Comparison of ENCODE assay signal across 31 cellular contexts in genomic region chr1:229046251-229046853, GRCh38.
A peak's percentile ranks its signal among the peaks of the same experiment; 100 is the strongest.
DNase-seq lines count a peak whose midpoint lies in the region; ATAC-seq and TF ChIP-seq lines count a peak whose summit lies in the region.
"Had no signal": no experiment of that assay in that cellular context is flagged by ENCODE, and none has a peak within 500 bp of the region (broad histone marks: within the 10 kb centered on the region; RNA-seq: fewer than 3 reads in every experiment).

No MANE protein-coding gene starts in this region.

- H3K9ac ChIP-seq in neuronal stem cell (ENCODE audit: low read depth, low read length, poor library complexity), result no peak overlapping the region
- H3K9ac ChIP-seq: GM23248, SK-N-SH had no signal

- WGBS in neuronal stem cell (ENCODE audit: extremely low coverage in 2 of 2, insufficient read length in 2 of 2, insufficient replicate concordance in 1 of 2), 2 donors, result no CpG with 5 or more reads among the region's 14 CpGs
- 67% methylated on average over 14 of the region's 14 CpGs for WGBS in suprapubic skin

- no peak overlapping the region for H2AFZ ChIP-seq in neuronal stem cell (ENCODE audit: low read length)
- H2AFZ ChIP-seq: GM23248, PC-9 had no signal

- H2BK120ac ChIP-seq in neuronal stem cell (ENCODE audit: low read depth, low read length), result no peak overlapping the region

- H3K4me3 ChIP-seq in H7 (ENCODE audit: insufficient read depth, low read depth, low read length) (no peak overlapping the region), SJCRH30 (no peak overlapping the region), right atrium auricular region (no peak overlapping the region), neuronal stem cell (ENCODE audit: low read length in 2 of 2) (no peak overlapping the region), suprapubic skin (no peak overlapping the region)
- H3K4me3 ChIP-seq: A549, GM12878, GM23248, MG63, PC-9 had no signal

- H3K36me3 ChIP-seq in H7 (replicated peaks; ENCODE audit: control insufficient read depth, insufficient read depth, low read length) (no peaks in the 10 kb centered on the region), SJCRH30 (no peaks in the 10 kb centered on the region), right atrium auricular region (no peaks in the 10 kb centered on the region), neuronal stem cell (replicated peaks in 1 of 2; ENCODE audit: control insufficient read depth in 2 of 2, insufficient read depth in 2 of 2, low read length in 2 of 2) (no peaks in the 10 kb centered on the region), suprapubic skin (no peaks in the 10 kb centered on the region)
- H3K36me3 ChIP-seq: MG63 had no signal

- H3K4me1 ChIP-seq in SJCRH30 (no peaks in the 10 kb centered on the region), right atrium auricular region (no peaks in the 10 kb centered on the region), neuronal stem cell (ENCODE audit: control insufficient read depth in 2 of 2, insufficient read depth in 1 of 2, low read depth in 1 of 2, low read length in 2 of 2) (no peaks in the 10 kb centered on the region), suprapubic skin (no peaks in the 10 kb centered on the region)
- H3K4me1 ChIP-seq: A549, Caco-2 had no signal

- H2BK12ac ChIP-seq in neuronal stem cell (ENCODE audit: low read length), result no peak overlapping the region

- H3K9me3 ChIP-seq in SJCRH30 (replicated peaks) (peaks cover 6% of the 10 kb centered on the region), right atrium auricular region (no peaks in the 10 kb centered on the region), neuronal stem cell (replicated peaks in 1 of 2; ENCODE audit: control insufficient read depth in 2 of 2, insufficient read depth in 1 of 2, low read depth in 1 of 2, low read length in 2 of 2) (no peaks in the 10 kb centered on the region), suprapubic skin (no peaks in the 10 kb centered on the region)
- H3K9me3 ChIP-seq: Caco-2, SK-N-SH had no signal

- DNase-seq in H7 (peak; percentile 12), SJCRH30 (peak; percentile 21 to 42), right atrium auricular region (ENCODE audit: low spot score) (peak; percentile 54), neuronal stem cell (ENCODE audit: low spot score) (no peak), suprapubic skin (ENCODE audit: low spot score in 2 of 2) (no peak)
- DNase-seq: C1 segment of cervical spinal cord; Caco-2; EL; GDM1; GM23248; H9; IMR-90; KG1; MG63; NCI-H1105 treated with DMSO at 0.1 percent for 48 hours; NCI-H146; NCI-H1930; NCI-H2107; NCI-H446; NCI-H524 treated with DMSO at 0.1 percent for 48 hours; NCI-H82; NK-92 treated with Interleukin-12 subunit alpha and Interleukin-12 subunit beta, amount 100 ng/mL, for 24 hours; PC-9; SIG-M5; SK-N-SH had no signal

- no peak overlapping the region for H2BK15ac ChIP-seq in neuronal stem cell (ENCODE audit: low read length)

- no peak overlapping the region for H3K4me2 ChIP-seq in neuronal stem cell (ENCODE audit: insufficient read depth, low read length, poor library complexity, severe bottlenecking)
- H3K4me2 ChIP-seq: A549, PC-9, SK-N-SH had no signal

- TF ChIP-seq EP300 in suprapubic skin (IDR thresholded peaks at IDR 0.05), result no peak

- no peaks in the 10 kb centered on the region for H3K79me1 ChIP-seq in neuronal stem cell (ENCODE audit: low read depth, low read length)

- no peak overlapping the region for H3K4ac ChIP-seq in neuronal stem cell (ENCODE audit: low read length)

- H2AK5ac ChIP-seq in neuronal stem cell (ENCODE audit: low read depth, low read length), result peak overlapping the region; percentile 8

- TF ChIP-seq CTCF in right atrium auricular region (IDR thresholded peaks at IDR 0.05) (no peak), suprapubic skin (IDR thresholded peaks at IDR 0.05) (no peak)

- peak overlapping the region; percentile 4 for H2BK5ac ChIP-seq in neuronal stem cell (ENCODE audit: low read length)

- no peaks in the 10 kb centered on the region; the same call in 1 of the 2 replicates for H3K27me3 ChIP-seq in H7 (ENCODE audit: control insufficient read depth, insufficient read depth, low read length)
- H3K27me3 ChIP-seq in SJCRH30, result no peaks in the 10 kb centered on the region
- no peaks in the 10 kb centered on the region for H3K27me3 ChIP-seq in right atrium auricular region
- no peaks in the 10 kb centered on the region for H3K27me3 ChIP-seq in neuronal stem cell (ENCODE audit: control insufficient read depth in 3 of 3, insufficient read depth in 3 of 3, low read depth in 1 of 3, low read length in 3 of 3)
- H3K27me3 ChIP-seq in suprapubic skin, result no peaks in the 10 kb centered on the region

- no peak for ATAC-seq in HG02970 (IDR thresholded peaks at IDR 0.05; ENCODE audit: low FRiP score, unreplicated experiment)
- no peak for ATAC-seq in HG03432 (IDR thresholded peaks at IDR 0.05; ENCODE audit: unreplicated experiment)
- ATAC-seq: CD8-positive, alpha-beta T cell; GM12878 had no signal

- TF ChIP-seq POLR2A in suprapubic skin (IDR thresholded peaks at IDR 0.05), result no peak

- no peak overlapping the region for H3K14ac ChIP-seq in neuronal stem cell (ENCODE audit: low read length)

- no peak overlapping the region for H3K23ac ChIP-seq in neuronal stem cell (ENCODE audit: low read depth, low read length, poor library complexity)

- H3K18ac ChIP-seq in neuronal stem cell (ENCODE audit: low read length), result peak overlapping the region; percentile 44

- no peak overlapping the region for H4K91ac ChIP-seq in neuronal stem cell (ENCODE audit: low read depth, low read length, poor library complexity)

- H3K27ac ChIP-seq in SJCRH30, result no peak overlapping the region
- no peak overlapping the region for H3K27ac ChIP-seq in right atrium auricular region
- H3K27ac ChIP-seq in neuronal stem cell (replicated peaks; ENCODE audit: low read length), result no peak overlapping the region
- no peak overlapping the region for H3K27ac ChIP-seq in suprapubic skin
- H3K27ac ChIP-seq: A549, GM23248, PC-9, RWPE1 had no signal

- H4K8ac ChIP-seq in neuronal stem cell (ENCODE audit: low read depth, low read length), result no peak overlapping the region

Comparison
In these comparisons a context has a peak if more than half of its experiments do, and no peak if none do; other contexts are left out.
1. DNase-seq: peak in H7 (single experiment), SJCRH30 (2 of 2) and right atrium auricular region (single experiment); none in neuronal stem cell (single experiment) and suprapubic skin (0 of 2).